Comparison of ENCODE assay signal across 18 cellular contexts in genomic region chrX:37767438-37767837, GRCh38. TPM values are rescaled to one million over a fixed set of nuclear protein-coding genes. Genes with fewer than 3 reads are reported as not detected.
DNase-seq lines count a peak whose midpoint lies in the region; ATAC-seq, FAIRE-seq and TF ChIP-seq lines count a peak whose summit lies in the region.
"Had no signal": no experiment of that assay in that cellular context is flagged by ENCODE, and none has a peak within 500 bp of the region (broad histone marks: within the 10 kb centered on the region; RNA-seq: fewer than 3 reads in every experiment).

No MANE protein-coding gene starts in this region.

- H3K36me3 ChIP-seq in neutrophil = no peaks in the 10 kb centered on the region
- no peaks in the 10 kb centered on the region for H3K36me3 ChIP-seq in GM23248 (ENCODE audit: low read depth)
- H3K36me3 ChIP-seq: SJCRH30 had no signal

- H3K9me2 ChIP-seq in GM23248 (ENCODE audit: insufficient read depth) = no peaks in the 10 kb centered on the region

- no peaks in the 10 kb centered on the region for H3F3A ChIP-seq in GM23248 (ENCODE audit: insufficient read depth)

- FAIRE-seq in GM12891 (lab: Jason Lieb, UNC) = no peak

- in situ Hi-C loops in GM23248 (cut with MboI) = no loop called here

- no peaks in the 10 kb centered on the region for H3K79me2 ChIP-seq in GM23248 (ENCODE audit: insufficient read depth)

- H3K4me2 ChIP-seq in GM23248 (ENCODE audit: unreplicated experiment) = no peak overlapping the region

- H4K20me1 ChIP-seq in GM23248 (ENCODE audit: insufficient read depth) = no peaks in the 10 kb centered on the region

- TF ChIP-seq POLR2A in GM12891 (IDR thresholded peaks at IDR 0.05; ENCODE audit: low read depth, low read length) (no peak), NB4 (IDR thresholded peaks at IDR 0.05; ENCODE audit: extremely low read depth, insufficient read length) (no peak)

- no peak overlapping the region for H2AFZ ChIP-seq in GM23248

- H3K27me3 ChIP-seq in neutrophil (no peaks in the 10 kb centered on the region), GM23248 (replicated peaks; ENCODE audit: insufficient read depth) (no peaks in the 10 kb centered on the region)
- H3K27me3 ChIP-seq: SJCRH30 had no signal

- no peak for TF ChIP-seq CTCF in NB4 (IDR thresholded peaks at IDR 0.05; ENCODE audit: low read depth, low read length)
- TF ChIP-seq CTCF in neutrophil (IDR thresholded peaks at IDR 0.05) = no peak

- DNase-seq in GM12891 (ENCODE audit: insufficient read length, low spot score) = no peak
- DNase-seq in NB4 (ENCODE audit: low read depth) = peak; percentile 84
- peak; percentile 45 for DNase-seq in SKM-1 treated with dmso at 0.1 percent for 144 hours (lab: John Stamatoyannopoulos, UW; ENCODE audit: unreplicated experiment)
- no peak for DNase-seq in GM23248
- DNase-seq in anterior cingulate cortex (lab: John Stamatoyannopoulos, UW) = no peak
- DNase-seq: Caco-2; CD4-positive, CD25-positive, alpha-beta regulatory T cell; DMS153; EL; HCEC 1CT; NCI-H1092 treated with DMSO at 0.1 percent for 48 hours; NCI-H2081 treated with DMSO at 0.1 percent for 48 hours; NCI-H510A treated with DMSO at 0.1 percent for 48 hours; RPMI8226; SJCRH30 had no signal

- H3K27ac ChIP-seq in neutrophil = peak overlapping the region; percentile 54
- H3K27ac ChIP-seq in GM23248 = no peak overlapping the region
- H3K27ac ChIP-seq: SJCRH30 had no signal

- H3K4me3 ChIP-seq in NB4 (ENCODE audit: low read depth, low read length) (no peak overlapping the region), neutrophil (ENCODE audit: low read depth in 1 of 2, low read length in 1 of 2) (no peak overlapping the region), GM23248 (no peak overlapping the region)
- H3K4me3 ChIP-seq: SJCRH30 had no signal

- no peak overlapping the region for H3K9ac ChIP-seq in GM23248

- WGBS in GM23248 (ENCODE audit: low coverage in 1 of 2, low lambda C conversion rate in 2 of 2, missing lambda C conversion rate in 2 of 2), 2 experiments = 20 to 25% methylated on average over 1 of the region's 1 CpG

- H3K4me1 ChIP-seq in neutrophil (ENCODE audit: control insufficient read depth in 1 of 2, insufficient read depth in 1 of 2, low read depth in 1 of 2, low read length in 1 of 2) = peaks cover 45 to 50% of the 10 kb centered on the region in 2 experiments
- no peaks in the 10 kb centered on the region for H3K4me1 ChIP-seq in GM23248 (ENCODE audit: insufficient read depth)
- H3K4me1 ChIP-seq: Caco-2, SJCRH30 had no signal

- H3K9me3 ChIP-seq in neutrophil (no peaks in the 10 kb centered on the region), GM23248 (ENCODE audit: low read depth) (no peaks in the 10 kb centered on the region)
- H3K9me3 ChIP-seq: Caco-2, SJCRH30 had no signal

- ATAC-seq in GM21737 (IDR thresholded peaks at IDR 0.05; ENCODE audit: unreplicated experiment) = no peak

TF ChIP-seq in GM12891, 5 proteins besides CTCF, POLR2A, EP300 and RAD21:
- no peak for TF ChIP-seq POLR2AphosphoS5 (IDR thresholded peaks at IDR 0.05; ENCODE audit: low read depth, low read length)
- peak; percentile 83 for TF ChIP-seq SPI1 (IDR thresholded peaks at IDR 0.05; ENCODE audit: low read depth, low read length)
TF ChIP-seq in GM12891: peak in this region for 1.

RNA-seq across cellular contexts. Expression of gene CYBB, which starts 12.4 kb away (rescaled TPM):
- 24.7 TPM for polyA plus RNA-seq in GM12891 (2012; ENCODE audit: low read depth, missing spikeins)
- not detected in 2 replicates for total RNA-seq in GM23248 (2014; rRNA removed; shearing (Covaris generic))
- polyA plus RNA-seq in GM23248 (2016; fragmentation: Nextera tagmentation; extraction: Ambion mirVana) = not detected in 2 replicates
- total RNA-seq: A673, SJCRH30 had no signal

Comparison
In these comparisons a context has a peak if more than half of its experiments do, and no peak if none do; other contexts are left out.
1. DNase-seq: peak in NB4 (single experiment) and SKM-1 treated with dmso at 0.1 percent for 144 hours (single experiment); none in GM12891 (single experiment), GM23248 (single experiment) and anterior cingulate cortex (0 of 58).